1 cellular context compared by ENCODE assay signal in genomic region chr20:10711903-10712373, GRCh38.
TF ChIP-seq lines count a peak whose summit lies in the region.

No MANE protein-coding gene starts in this region.

TF ChIP-seq in HepG2, 621 proteins besides CTCF, POLR2A, EP300 and RAD21 (continued from another document and continues in another):
- no peak for TF ChIP-seq ZBTB4 (CRISPR knock-in tag; IDR thresholded peaks at IDR 0.05; ENCODE audit: borderline replicate concordance)
- TF ChIP-seq ARID4A (CRISPR knock-in tag; IDR thresholded peaks at IDR 0.05; ENCODE audit: borderline replicate concordance) = no peak
- TF ChIP-seq ZNF569 (CRISPR knock-in tag; IDR thresholded peaks at IDR 0.05; ENCODE audit: borderline replicate concordance) = no peak
- TF ChIP-seq ZNF703 (CRISPR knock-in tag; IDR thresholded peaks at IDR 0.05; ENCODE audit: borderline replicate concordance) = no peak
- no peak for TF ChIP-seq HIC2 (CRISPR knock-in tag; IDR thresholded peaks at IDR 0.05; ENCODE audit: low read depth)
- TF ChIP-seq ZNF704 (CRISPR knock-in tag; IDR thresholded peaks at IDR 0.05; ENCODE audit: borderline replicate concordance) = no peak
- peak; percentile 32; the same call in 1 of the 2 replicates for TF ChIP-seq ELF3 (CRISPR knock-in tag; IDR thresholded peaks at IDR 0.05)
- TF ChIP-seq SALL1 (CRISPR knock-in tag; IDR thresholded peaks at IDR 0.05) = peak; percentile 40; the same call in 1 of the 2 replicates
- no peak for TF ChIP-seq MXI1 (IDR thresholded peaks at IDR 0.05; ENCODE audit: borderline replicate concordance, low read depth, low read length)
- TF ChIP-seq ZNF687 (CRISPR knock-in tag; IDR thresholded peaks at IDR 0.05) = no peak
- no peak; the same call in 1 of the 2 replicates for TF ChIP-seq KAT7 (CRISPR knock-in tag; IDR thresholded peaks at IDR 0.05; ENCODE audit: borderline replicate concordance)
- 0 out of 2 replicates have a peak, but pooled peaks have one; percentile 14 for TF ChIP-seq TGIF2 (CRISPR knock-in tag; IDR thresholded peaks at IDR 0.05)
- no peak for TF ChIP-seq ZNF746 (CRISPR knock-in tag; IDR thresholded peaks at IDR 0.05)
- TF ChIP-seq MAFK (conservative IDR thresholded peaks at IDR 0.05 in 1 of 2, IDR thresholded peaks at IDR 0.05 in 1 of 2; ENCODE audit: low read length in 2 of 2) = no peak
- TF ChIP-seq TRIM22 (IDR thresholded peaks at IDR 0.05) = no peak
- TF ChIP-seq THRA (CRISPR knock-in tag; IDR thresholded peaks at IDR 0.05; ENCODE audit: borderline replicate concordance) = 0 out of 2 replicates have a peak, but pooled peaks have one; percentile 18
- no peak for TF ChIP-seq HNF1B (CRISPR knock-in tag; IDR thresholded peaks at IDR 0.05)
- no peak for TF ChIP-seq PHF5A (CRISPR knock-in tag; IDR thresholded peaks at IDR 0.05; ENCODE audit: low read depth, unreplicated experiment)
- TF ChIP-seq AHDC1 (CRISPR knock-in tag; IDR thresholded peaks at IDR 0.05; ENCODE audit: borderline replicate concordance) = no peak
- TF ChIP-seq NR2F6 (IDR thresholded peaks at IDR 0.05) = no peak; the same call in 1 of the 2 replicates
- 0 out of 2 replicates have a peak, but pooled peaks have one; percentile 37 for TF ChIP-seq NR2F6 (CRISPR knock-in tag; IDR thresholded peaks at IDR 0.05)
- TF ChIP-seq ZSCAN22 (CRISPR knock-in tag; IDR thresholded peaks at IDR 0.05) = no peak
- no peak for TF ChIP-seq ZNF777 (CRISPR knock-in tag; IDR thresholded peaks at IDR 0.05)
- no peak for TF ChIP-seq DNMT1 (CRISPR knock-in tag; IDR thresholded peaks at IDR 0.05)
- no peak for TF ChIP-seq MAFG (CRISPR knock-in tag; IDR thresholded peaks at IDR 0.05)
- no peak for TF ChIP-seq NFATC3 (CRISPR knock-in tag; IDR thresholded peaks at IDR 0.05)
- TF ChIP-seq SIN3A (IDR thresholded peaks at IDR 0.05; ENCODE audit: borderline replicate concordance, low read depth, low read length) = no peak
- no peak for TF ChIP-seq RARG (CRISPR knock-in tag; IDR thresholded peaks at IDR 0.05; ENCODE audit: low read depth)
- TF ChIP-seq KLF13 (CRISPR knock-in tag; IDR thresholded peaks at IDR 0.05) = no peak
